ENCODE assay signal across 19 cellular contexts in the genomic region with DNA sequence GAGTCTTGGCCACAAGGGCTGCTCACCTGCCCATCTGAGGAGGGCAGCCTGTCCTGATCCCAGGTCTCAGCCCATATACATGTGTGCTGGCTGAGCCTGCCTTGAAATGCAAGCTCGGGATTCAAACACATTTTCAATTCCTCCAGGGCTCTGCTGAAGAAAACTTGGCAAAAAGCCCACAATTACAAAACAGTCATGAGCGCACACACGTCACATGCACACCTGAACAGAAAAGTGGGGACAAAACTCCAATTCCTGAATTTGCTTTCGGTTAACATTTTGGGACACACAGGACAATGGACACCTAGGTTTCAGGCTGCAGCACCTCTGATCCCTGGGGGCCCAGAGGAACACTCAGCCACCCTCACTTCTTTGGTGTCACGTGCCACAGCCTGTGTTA.
A peak's percentile ranks its signal among the peaks of the same experiment; 100 is the strongest.
DNase-seq lines count a peak whose midpoint lies in the region; ATAC-seq lines count a peak whose summit lies in the region.
"Had no signal": no experiment of that assay in that cellular context is flagged by ENCODE, and none has a peak within 500 bp of the region (broad histone marks: within the 10 kb centered on the region; RNA-seq: fewer than 3 reads in every experiment).

No MANE protein-coding gene starts in this region.

- no peaks in the 10 kb centered on the region for H3K27me3 ChIP-seq in layer of hippocampus (ENCODE audit: control insufficient read depth, insufficient read depth, low read length)
- H3K27me3 ChIP-seq: pancreas, Peyer's patch, right atrium auricular region, transverse colon had no signal

- peak overlapping the region; percentile 48 for H3K27ac ChIP-seq in layer of hippocampus (ENCODE audit: low read depth, low read length)
- H3K27ac ChIP-seq: pancreas, Peyer's patch, transverse colon had no signal

- ATAC-seq in GM21381 (IDR thresholded peaks at IDR 0.05; ENCODE audit: unreplicated experiment), result no peak
- ATAC-seq: CD8-positive, alpha-beta T cell; naive thymus-derived CD8-positive, alpha-beta T cell had no signal

- DNase-seq in NCI-H1417 (lab: John Stamatoyannopoulos, UW), result peak in 2 of 3 experiments; percentile 28 to 78
- DNase-seq in NCI-H1417 treated with DMSO at 0.1 percent for 48 hours (lab: John Stamatoyannopoulos, UW), result no peak
- peak; percentile 53 for DNase-seq in NCI-H1105 (lab: John Stamatoyannopoulos, UW)
- peak; percentile 62 for DNase-seq in NCI-H510A treated with DMSO at 0.1 percent for 48 hours (lab: John Stamatoyannopoulos, UW)
- DNase-seq in D341Med (ENCODE audit: low spot score), result no peak
- no peak for DNase-seq in stimulated activated CD4-positive, alpha-beta T cell treated with anti-CD3 and anti-CD28 coated beads, Interleukin-1b, Interleukin-23, amount 100 ng/mL, for 48 hours
- DNase-seq: activated CD4-positive, alpha-beta T cell treated with anti-CD3 and anti-CD28 coated beads, Interleukin-2, amount 50 U/mL, for 4 hours; activated naive CD4-positive, alpha-beta T cell treated with anti-CD3 and anti-CD28 coated beads, Interleukin-2, amount 10 ng/mL, durations not matched to agents 7 days and 5 days; amniotic stem cell; CD8-positive, alpha-beta T cell; GOT3; HFFc6; naive thymus-derived CD8-positive, alpha-beta T cell; pancreas; Peyer's patch; transverse colon had no signal

Comparison
In these comparisons a context has a peak if more than half of its experiments do, and no peak if none do; other contexts are left out.
1. DNase-seq: peak in NCI-H1417 (2 of 3), NCI-H1105 (single experiment) and NCI-H510A treated with DMSO at 0.1 percent for 48 hours (single experiment); none in NCI-H1417 treated with DMSO at 0.1 percent for 48 hours (single experiment), D341Med (single experiment) and stimulated activated CD4-positive, alpha-beta T cell treated with anti-CD3 and anti-CD28 coated beads, Interleukin-1b, Interleukin-23, amount 100 ng/mL, for 48 hours (single experiment).